ENCODE assay signal across 27 cellular contexts in the genomic region with DNA sequence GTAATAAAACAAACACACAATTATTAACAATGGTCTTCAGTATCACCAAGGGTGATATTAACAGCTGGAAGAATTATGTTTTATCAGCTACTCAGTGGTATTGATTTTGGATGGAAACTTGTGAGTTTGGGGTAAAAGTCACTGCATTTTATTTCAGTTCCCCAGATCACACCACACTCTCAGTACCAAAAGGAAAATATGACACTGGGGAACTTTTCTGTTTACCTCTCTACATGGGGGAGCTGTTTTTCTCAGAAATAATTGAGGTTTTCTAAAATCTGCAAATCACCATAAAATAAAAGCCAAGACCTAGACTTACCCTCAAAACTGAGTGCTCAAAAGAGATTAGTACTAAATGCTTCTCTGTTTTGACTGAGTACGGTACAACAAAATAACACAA.
"Had no signal": no experiment of that assay in that cellular context is flagged by ENCODE, and none has a peak within 500 bp of the region (broad histone marks: within the 10 kb centered on the region; RNA-seq: fewer than 3 reads in every experiment).

No MANE protein-coding gene starts in this region.

- H3K4me1 Mint-ChIP-seq: immature natural killer cell; naive B cell; natural killer cell; stimulated activated memory B cell treated with anti-CD40 and anti-IgM and Interleukin-4, amounts not matched to agents 10 μg/mL and 1 μg/mL and 100 μg/mL, for 72 hours; stimulated activated naive CD8-positive, alpha-beta T cell treated with anti-CD3 and anti-CD28 coated beads, Interleukin-15, amount 100 ng/mL, for 72 hours had no signal

- H3K4me3 ChIP-seq: left ventricle myocardium inferior, lung, ovary, right atrium auricular region, right lobe of liver, smooth muscle cell, thyroid gland, transverse colon, upper lobe of left lung, vagina had no signal

- H3K36me3 ChIP-seq: ovary, right lobe of liver, thyroid gland, transverse colon, vagina had no signal

- H3K4me2 ChIP-seq: smooth muscle cell had no signal

- H3K9me3 ChIP-seq: left ventricle myocardium inferior, ovary, right atrium auricular region, right lobe of liver, thyroid gland, transverse colon, upper lobe of left lung, vagina had no signal

- H3K36me3 Mint-ChIP-seq: immature natural killer cell; mesothelial cell of epicardium; naive B cell; natural killer cell; stimulated activated memory B cell treated with anti-CD40 and anti-IgM and Interleukin-4, amounts not matched to agents 10 μg/mL and 1 μg/mL and 100 μg/mL, for 72 hours had no signal

- H3K27me3 ChIP-seq: ovary, right atrium auricular region, right lobe of liver, thyroid gland, transverse colon, upper lobe of left lung, vagina had no signal

- H3K4me1 ChIP-seq: left ventricle myocardium inferior, right atrium auricular region, right lobe of liver, thyroid gland, transverse colon, upper lobe of left lung, vagina had no signal

- H3K27me3 Mint-ChIP-seq: naive B cell; progenitor cell of endocrine pancreas; stimulated activated memory B cell treated with anti-CD40 and anti-IgM and Interleukin-4, amounts not matched to agents 10 μg/mL and 1 μg/mL and 100 μg/mL, for 72 hours; stimulated activated naive CD8-positive, alpha-beta T cell treated with anti-CD3 and anti-CD28 coated beads, Interleukin-15, amount 100 ng/mL, for 72 hours had no signal

- DNase-seq: hypothalamus; immature natural killer cell; kidney; left colon; left ventricle myocardium inferior; mesendoderm; naive B cell; natural killer cell; ovary; right lobe of liver; stimulated activated CD4-positive, alpha-beta T cell treated with anti-CD3 and anti-CD28 coated beads, Interleukin-1b, Interleukin-23, amount 100 ng/mL, for 48 hours; stimulated activated CD4-positive, alpha-beta T cell treated with anti-CD3 and anti-CD28 coated beads, Interleukin-2, amount 100 ng/mL, for 48 hours; stimulated activated CD4-positive, alpha-beta T cell treated with anti-CD3 and anti-CD28 coated beads, Interleukin-4, amount 100 ng/mL, for 4 hours; stimulated activated CD8-positive, alpha-beta memory T cell treated with anti-CD3 and anti-CD28 coated beads, Interleukin-4, amount 100 ng/mL, for 48 hours; stimulated activated naive CD4-positive, alpha-beta T cell treated with Interleukin-2 at 50 U/mL for 16 hours; stimulated activated naive CD8-positive, alpha-beta T cell treated with anti-CD3 and anti-CD28 coated beads, Interleukin-15, amount 100 ng/mL, for 72 hours; substantia nigra; thyroid gland; transverse colon; upper lobe of left lung had no signal

- H3K9me3 Mint-ChIP-seq: mesothelial cell of epicardium; stimulated activated memory B cell treated with anti-CD40 and anti-IgM and Interleukin-4, amounts not matched to agents 10 μg/mL and 1 μg/mL and 100 μg/mL, for 72 hours had no signal

- H3K27ac ChIP-seq: left ventricle myocardium inferior, ovary, right atrium auricular region, right lobe of liver, thyroid gland, transverse colon, upper lobe of left lung, vagina had no signal

- H3K27ac Mint-ChIP-seq: immature natural killer cell; mesothelial cell of epicardium; naive B cell; natural killer cell; progenitor cell of endocrine pancreas; stimulated activated memory B cell treated with anti-CD40 and anti-IgM and Interleukin-4, amounts not matched to agents 10 μg/mL and 1 μg/mL and 100 μg/mL, for 72 hours; stimulated activated naive CD8-positive, alpha-beta T cell treated with anti-CD3 and anti-CD28 coated beads, Interleukin-15, amount 100 ng/mL, for 72 hours had no signal

- ATAC-seq: left colon; natural killer cell; right lobe of liver; stimulated activated memory B cell treated with anti-CD40 and anti-IgM and Interleukin-4, amounts not matched to agents 10 μg/mL and 1 μg/mL and 100 μg/mL, for 72 hours; stimulated activated naive CD8-positive, alpha-beta T cell treated with anti-CD3 and anti-CD28 coated beads, Interleukin-15, amount 100 ng/mL, for 72 hours had no signal

- H3K4me3 Mint-ChIP-seq: immature natural killer cell; mesothelial cell of epicardium; naive B cell; natural killer cell; stimulated activated memory B cell treated with anti-CD40 and anti-IgM and Interleukin-4, amounts not matched to agents 10 μg/mL and 1 μg/mL and 100 μg/mL, for 72 hours; stimulated activated naive CD8-positive, alpha-beta T cell treated with anti-CD3 and anti-CD28 coated beads, Interleukin-15, amount 100 ng/mL, for 72 hours had no signal
